Comparison of ENCODE assay signal across 17 cellular contexts in the genomic region with DNA sequence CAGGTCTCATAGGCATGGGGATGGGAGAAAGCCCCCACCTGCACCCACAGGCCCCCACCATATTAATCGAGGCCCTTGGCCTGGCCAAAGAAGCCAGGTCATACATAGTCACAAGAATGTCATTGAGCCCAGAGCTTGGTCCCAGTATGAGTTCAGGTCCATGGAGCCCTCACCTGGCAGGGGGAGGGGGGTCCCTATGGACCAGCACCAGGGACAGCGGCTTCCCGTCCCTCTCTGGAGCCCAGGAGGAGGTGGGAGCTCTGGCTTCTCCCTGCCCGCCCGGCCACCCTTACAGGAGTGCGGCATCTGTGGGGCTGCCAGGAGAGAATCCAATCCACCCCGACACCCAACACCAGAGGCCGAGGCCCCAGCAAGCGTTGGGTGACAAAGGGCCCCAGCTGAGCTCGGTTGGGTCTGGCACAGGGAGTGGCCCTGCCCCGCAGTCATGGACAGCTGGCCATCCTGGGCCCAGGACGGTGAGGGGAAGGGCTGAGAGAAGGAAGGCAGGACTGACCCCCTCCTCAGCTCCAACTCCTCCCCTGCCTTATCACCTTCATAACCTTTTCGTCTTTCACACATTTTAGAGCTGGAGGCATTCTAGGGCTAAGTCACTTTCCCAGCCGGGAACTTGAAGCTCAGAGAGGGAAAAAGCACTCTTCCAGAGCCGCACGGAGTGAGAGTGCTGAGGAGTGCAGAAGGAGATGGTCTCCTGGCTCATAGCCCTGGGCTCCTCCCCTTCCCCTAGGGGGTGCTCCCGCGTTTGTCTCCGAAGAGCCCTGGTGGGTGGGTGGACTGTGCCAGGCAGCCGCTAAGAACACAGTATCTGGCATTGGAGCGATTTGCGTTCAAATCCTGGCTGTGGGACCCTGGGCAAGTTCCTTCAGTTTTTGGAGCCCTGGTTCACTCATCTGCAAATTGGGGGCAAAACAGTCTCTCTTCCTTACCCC. TPM values are rescaled to one million over a fixed set of nuclear protein-coding genes. Genes with fewer than 3 reads are reported as not detected.
"Had no signal": no experiment of that assay in that cellular context is flagged by ENCODE, and none has a peak within 500 bp of the region (broad histone marks: within the 10 kb centered on the region; RNA-seq: fewer than 3 reads in every experiment).

No MANE protein-coding gene starts in this region.

- H3K4me3 ChIP-seq: colonic mucosa, heart left ventricle, smooth muscle cell, tibial artery, vagina had no signal

- H3K4me1 ChIP-seq: colonic mucosa, heart left ventricle, parathyroid adenoma, tibial artery, vagina had no signal

- DNase-seq: activated CD4-positive, alpha-beta T cell treated with anti-CD3 and anti-CD28 coated beads, Interleukin-2, amount 10 ng/mL, durations not matched to agents 7 days and 5 days; activated CD8-positive, alpha-beta memory T cell treated with anti-CD3 and anti-CD28 coated beads for 24 hours; activated naive CD4-positive, alpha-beta T cell treated with anti-CD3 and anti-CD28 coated beads for 36 hours; colonic mucosa; effector CD4-positive, alpha-beta T cell; foreskin melanocyte; heart left ventricle; kidney; left ventricle myocardium superior; mesendoderm; retina; tibial artery had no signal

- H3K4me2 ChIP-seq: smooth muscle cell had no signal

- ATAC-seq: heart left ventricle; left ventricle myocardium superior; stimulated activated effector memory CD8-positive, alpha-beta T cell treated with anti-CD3 and anti-CD28 coated beads, Interleukin-12 subunit alpha, Interleukin-12 subunit beta, amount 100 ng/mL, for 72 hours had no signal

- H3K4me1 Mint-ChIP-seq: activated CD4-positive, alpha-beta T cell treated with anti-CD3 and anti-CD28 coated beads, Interleukin-2, amount 10 ng/mL, durations not matched to agents 7 days and 5 days; neural crest cell; stimulated activated effector memory CD8-positive, alpha-beta T cell treated with anti-CD3 and anti-CD28 coated beads, Interleukin-12 subunit alpha, Interleukin-12 subunit beta, amount 100 ng/mL, for 72 hours had no signal

- H3K79me2 ChIP-seq: parathyroid adenoma had no signal

- H3K36me3 ChIP-seq: colonic mucosa, heart left ventricle, tibial artery, vagina had no signal

- H3K27ac ChIP-seq: colonic mucosa, heart left ventricle, parathyroid adenoma, tibial artery, vagina had no signal

- H3K9me3 Mint-ChIP-seq: activated CD4-positive, alpha-beta T cell treated with anti-CD3 and anti-CD28 coated beads, Interleukin-2, amount 10 ng/mL, durations not matched to agents 7 days and 5 days; activated naive CD4-positive, alpha-beta T cell treated with anti-CD3 and anti-CD28 coated beads for 36 hours; neural crest cell; stimulated activated effector memory CD8-positive, alpha-beta T cell treated with anti-CD3 and anti-CD28 coated beads, Interleukin-12 subunit alpha, Interleukin-12 subunit beta, amount 100 ng/mL, for 72 hours had no signal

- H3K27ac Mint-ChIP-seq: activated CD4-positive, alpha-beta T cell treated with anti-CD3 and anti-CD28 coated beads, Interleukin-2, amount 10 ng/mL, durations not matched to agents 7 days and 5 days; activated naive CD4-positive, alpha-beta T cell treated with anti-CD3 and anti-CD28 coated beads for 36 hours; stimulated activated effector memory CD8-positive, alpha-beta T cell treated with anti-CD3 and anti-CD28 coated beads, Interleukin-12 subunit alpha, Interleukin-12 subunit beta, amount 100 ng/mL, for 72 hours had no signal

- H3K36me3 Mint-ChIP-seq: stimulated activated effector memory CD8-positive, alpha-beta T cell treated with anti-CD3 and anti-CD28 coated beads, Interleukin-12 subunit alpha, Interleukin-12 subunit beta, amount 100 ng/mL, for 72 hours had no signal

- H3K9me3 ChIP-seq: colonic mucosa, heart left ventricle, tibial artery, vagina had no signal

- H3K9ac ChIP-seq: parathyroid adenoma had no signal

- H2AFZ ChIP-seq: parathyroid adenoma had no signal

- H3K27me3 ChIP-seq: colonic mucosa, vagina had no signal

- H3K4me3 Mint-ChIP-seq: activated CD4-positive, alpha-beta T cell treated with anti-CD3 and anti-CD28 coated beads, Interleukin-2, amount 10 ng/mL, durations not matched to agents 7 days and 5 days; activated naive CD4-positive, alpha-beta T cell treated with anti-CD3 and anti-CD28 coated beads for 36 hours; neural crest cell; stimulated activated effector memory CD8-positive, alpha-beta T cell treated with anti-CD3 and anti-CD28 coated beads, Interleukin-12 subunit alpha, Interleukin-12 subunit beta, amount 100 ng/mL, for 72 hours had no signal

RNA-seq across cellular contexts. Expression of a gene that starts 54.6 kb away (rescaled TPM):
- total RNA-seq: activated CD4-positive, alpha-beta T cell treated with anti-CD3 and anti-CD28 coated beads, Interleukin-2, amount 10 ng/mL, durations not matched to agents 7 days and 5 days; activated naive CD4-positive, alpha-beta T cell treated with anti-CD3 and anti-CD28 coated beads for 36 hours; left ventricle myocardium superior; smooth muscle cell had no signal
- polyA plus RNA-seq: smooth muscle cell had no signal
